8 cellular contexts compared by ENCODE assay signal in the genomic region with DNA sequence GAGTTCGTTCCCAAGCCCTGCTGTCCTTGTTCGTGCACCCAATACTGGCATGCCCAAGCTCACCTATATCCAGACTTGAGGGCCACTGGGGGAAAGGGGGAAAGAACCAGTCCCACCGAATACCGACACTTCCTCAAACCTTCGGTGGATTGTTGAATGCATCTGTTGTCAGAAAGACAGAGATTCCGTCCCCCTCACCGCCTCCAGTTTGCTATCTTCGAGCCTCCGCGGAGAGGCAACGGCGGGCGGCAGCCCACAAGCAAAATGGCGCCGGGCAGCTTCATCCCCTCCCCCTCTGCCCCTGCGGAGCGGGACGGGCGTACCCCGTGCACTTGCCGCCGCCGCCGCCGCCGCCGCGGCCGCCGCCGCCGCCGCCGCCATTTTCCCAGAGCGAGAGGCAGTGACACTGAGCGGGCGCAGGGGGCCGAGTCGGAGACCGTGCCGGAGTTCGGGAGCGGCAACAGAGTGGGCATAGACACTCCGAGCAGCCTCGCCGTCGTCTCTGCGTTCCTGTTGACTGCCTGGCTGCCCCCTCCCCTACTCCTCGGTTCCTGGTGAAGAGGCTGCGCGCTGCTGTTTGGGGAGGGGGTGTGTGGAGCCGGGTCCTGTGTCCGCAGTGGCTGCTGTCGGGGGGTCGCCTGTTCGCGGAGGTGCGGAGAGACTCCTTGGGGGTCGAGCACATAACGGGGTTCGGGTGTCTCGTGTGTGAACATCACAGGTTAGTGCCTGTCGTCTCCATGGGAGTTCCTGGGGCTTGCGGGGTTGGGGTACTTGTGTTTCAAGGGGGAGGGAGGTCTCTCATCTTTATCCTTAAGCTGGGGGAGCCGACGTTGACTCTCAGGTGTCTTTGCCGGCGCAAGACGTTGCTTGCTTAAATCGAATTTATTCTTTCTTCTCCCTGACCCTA. TPM values are rescaled to one million over a fixed set of nuclear protein-coding genes. Genes with fewer than 3 reads are reported as not detected.
DNase-seq lines count a peak whose midpoint lies in the region; ATAC-seq and TF ChIP-seq lines count a peak whose summit lies in the region.

A gene with protein sequence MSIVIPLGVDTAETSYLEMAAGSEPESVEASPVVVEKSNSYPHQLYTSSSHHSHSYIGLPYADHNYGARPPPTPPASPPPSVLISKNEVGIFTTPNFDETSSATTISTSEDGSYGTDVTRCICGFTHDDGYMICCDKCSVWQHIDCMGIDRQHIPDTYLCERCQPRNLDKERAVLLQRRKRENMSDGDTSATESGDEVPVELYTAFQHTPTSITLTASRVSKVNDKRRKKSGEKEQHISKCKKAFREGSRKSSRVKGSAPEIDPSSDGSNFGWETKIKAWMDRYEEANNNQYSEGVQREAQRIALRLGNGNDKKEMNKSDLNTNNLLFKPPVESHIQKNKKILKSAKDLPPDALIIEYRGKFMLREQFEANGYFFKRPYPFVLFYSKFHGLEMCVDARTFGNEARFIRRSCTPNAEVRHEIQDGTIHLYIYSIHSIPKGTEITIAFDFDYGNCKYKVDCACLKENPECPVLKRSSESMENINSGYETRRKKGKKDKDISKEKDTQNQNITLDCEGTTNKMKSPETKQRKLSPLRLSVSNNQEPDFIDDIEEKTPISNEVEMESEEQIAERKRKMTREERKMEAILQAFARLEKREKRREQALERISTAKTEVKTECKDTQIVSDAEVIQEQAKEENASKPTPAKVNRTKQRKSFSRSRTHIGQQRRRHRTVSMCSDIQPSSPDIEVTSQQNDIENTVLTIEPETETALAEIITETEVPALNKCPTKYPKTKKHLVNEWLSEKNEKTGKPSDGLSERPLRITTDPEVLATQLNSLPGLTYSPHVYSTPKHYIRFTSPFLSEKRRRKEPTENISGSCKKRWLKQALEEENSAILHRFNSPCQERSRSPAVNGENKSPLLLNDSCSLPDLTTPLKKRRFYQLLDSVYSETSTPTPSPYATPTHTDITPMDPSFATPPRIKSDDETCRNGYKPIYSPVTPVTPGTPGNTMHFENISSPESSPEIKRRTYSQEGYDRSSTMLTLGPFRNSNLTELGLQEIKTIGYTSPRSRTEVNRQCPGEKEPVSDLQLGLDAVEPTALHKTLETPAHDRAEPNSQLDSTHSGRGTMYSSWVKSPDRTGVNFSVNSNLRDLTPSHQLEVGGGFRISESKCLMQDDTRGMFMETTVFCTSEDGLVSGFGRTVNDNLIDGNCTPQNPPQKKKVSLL (N-terminal part only) (plus strand): TSS at position 388 of the 907 bp plus-strand sequence. CDS start 26,748 bp downstream, outside the sequence.

- H3K4me1 ChIP-seq in DOHH2 (ENCODE audit: control insufficient read depth, low read length), result peaks cover 50% of the 10 kb centered on the region
- peaks cover 40% of the 10 kb centered on the region for H3K4me1 ChIP-seq in Loucy (ENCODE audit: insufficient read depth, low read length, poor library complexity, severe bottlenecking)
- peaks cover 0 to 40% (median under 1%) of the 10 kb centered on the region in 3 donors for H3K4me1 ChIP-seq in gastroesophageal sphincter

- H3F3A ChIP-seq in DOHH2 (ENCODE audit: control insufficient read depth, insufficient read depth) (peaks cover 4% of the 10 kb centered on the region), Loucy (ENCODE audit: low read depth) (no peaks in the 10 kb centered on the region)

- H3K4me3 ChIP-seq in DOHH2 (ENCODE audit: low read length) (peak within 1 kb of the TSS; percentile 84), Loucy (ENCODE audit: low read length, poor library complexity, severe bottlenecking) (peak within 1 kb of the TSS; percentile 81), gastroesophageal sphincter (peak within 1 kb of the TSS; percentile 61 to 93)

- H3K79me2 ChIP-seq in DOHH2 (ENCODE audit: control insufficient read depth, low read length), result peaks cover 60% of the 10 kb centered on the region
- H3K79me2 ChIP-seq in Loucy (ENCODE audit: insufficient read depth, low read length), result peaks cover 92% of the 10 kb centered on the region

- H3K27me3 ChIP-seq in DOHH2 (ENCODE audit: control insufficient read depth, low read length) (no peaks in the 10 kb centered on the region), Loucy (ENCODE audit: insufficient read depth, low read length, poor library complexity, severe bottlenecking) (peaks cover 10% of the 10 kb centered on the region), gastroesophageal sphincter (no peaks in the 10 kb centered on the region)

- in situ Hi-C loops in SK-MEL-5 (cut with HindIII; ENCODE audit: low pct_unique_long_range_greater_than_20kb, low sequenced_read_pairs), result no loop called here

- H3K9me3 ChIP-seq in DOHH2 (ENCODE audit: control insufficient read depth, insufficient read depth, low read length), result no peaks in the 10 kb centered on the region
- H3K9me3 ChIP-seq in Loucy (ENCODE audit: insufficient read depth, low read depth, low read length), result no peaks in the 10 kb centered on the region
- no peaks in the 10 kb centered on the region for H3K9me3 ChIP-seq in gastroesophageal sphincter

- peak; percentile 48 to 67 for TF ChIP-seq POLR2A in gastroesophageal sphincter (IDR thresholded peaks at IDR 0.05)

- H3K9me2 ChIP-seq in DOHH2 (replicated peaks; ENCODE audit: control insufficient read depth, low read length) (no peaks in the 10 kb centered on the region), Loucy (replicated peaks; ENCODE audit: low read depth, low read length) (no peaks in the 10 kb centered on the region)

- peak; percentile 21 for TF ChIP-seq CTCF in DOHH2 (IDR thresholded peaks at IDR 0.05; ENCODE audit: low read depth, low read length, poor library complexity, severe bottlenecking)
- peak; percentile 1 for TF ChIP-seq CTCF in Loucy (conservative IDR thresholded peaks at IDR 0.05; ENCODE audit: low read length)
- peak in 2 of 4 experiments; percentile 48 to 49 for TF ChIP-seq CTCF in gastroesophageal sphincter (IDR thresholded peaks at IDR 0.05)

- H3K36me3 ChIP-seq in DOHH2 (ENCODE audit: control insufficient read depth, low read length), result peaks cover 74% of the 10 kb centered on the region
- H3K36me3 ChIP-seq in Loucy (ENCODE audit: insufficient read depth, low read length), result no peaks in the 10 kb centered on the region
- no peaks in the 10 kb centered on the region for H3K36me3 ChIP-seq in gastroesophageal sphincter

- DNase-seq in GOT3 (lab: John Stamatoyannopoulos, UW), result peak; percentile 83
- DNase-seq in SK-MEL-5 (ENCODE audit: low read depth, low spot score), result peak; percentile 92
- peak; percentile 83 to 95 (median 89) for DNase-seq in activated naive CD4-positive, alpha-beta T cell (lab: John Stamatoyannopoulos, UW)
- peak in 55 of 56 donors; percentile 29 to 96 (median 86) for DNase-seq in nucleus accumbens (lab: John Stamatoyannopoulos, UW)
- DNase-seq in superior temporal gyrus (ENCODE audit: extremely low spot score), result peak; percentile 92

- peak within 1 kb of the TSS; percentile 88 for H3K27ac ChIP-seq in DOHH2 (ENCODE audit: low read depth, low read length)
- peak within 1 kb of the TSS; percentile 94 to 100 (median 98) for H3K27ac ChIP-seq in gastroesophageal sphincter

- H3K4me2 ChIP-seq in DOHH2 (ENCODE audit: low read length) (peak within 1 kb of the TSS; percentile 77), Loucy (ENCODE audit: low read depth, low read length, poor library complexity, severe bottlenecking) (peak within 1 kb of the TSS; percentile 88)

- H3K9ac ChIP-seq in Loucy (ENCODE audit: low read depth, low read length, poor library complexity, severe bottlenecking), result peak within 1 kb of the TSS; percentile 100

- peak within 1 kb of the TSS; percentile 80 for H2AFZ ChIP-seq in Loucy (ENCODE audit: low read length)

- ATAC-seq in gastroesophageal sphincter, result peak; percentile 66

- TF ChIP-seq EP300 in gastroesophageal sphincter (IDR thresholded peaks at IDR 0.05), result no peak

- WGBS in gastroesophageal sphincter (ENCODE audit: low coverage in 1 of 2), 2 donors, result 0% methylated on average over 2 to 7 of the region's 70 CpGs

- H4K20me1 ChIP-seq in DOHH2 (ENCODE audit: control insufficient read depth, insufficient read depth, low read depth, low read length) (peaks cover 46% of the 10 kb centered on the region), Loucy (ENCODE audit: insufficient read depth, low read length, poor library complexity, severe bottlenecking) (peaks cover 72% of the 10 kb centered on the region)

RNA-seq across cellular contexts. Expression of the gene that starts here (rescaled TPM):
- total RNA-seq in SK-MEL-5 (2014; rRNA removed; shearing (Covaris generic)), result 37.3 and 47.6 TPM in 2 replicates
- polyA plus RNA-seq in SK-MEL-5 (2015; cell fraction: cytosol; rRNA removed), result 17.7 and 27.3 TPM in 2 replicates
- polyA plus RNA-seq in SK-MEL-5 (2015; cell fraction: nucleus; rRNA removed), result 36.4 and 63.9 TPM in 2 replicates
- total RNA-seq in gastroesophageal sphincter, result 100 to 1,000 TPM in 3 of 4 donors, 10 to 100 TPM in 1; 90.6 to 187 (median 112) TPM

Comparison
In these comparisons a context has a peak if more than half of its experiments do, and no peak if none do; other contexts are left out.
1. Peak in every context shown above with its lines: DNase-seq, ATAC-seq, H3K4me3 ChIP-seq and H3K27ac ChIP-seq.